In the genomic region with DNA sequence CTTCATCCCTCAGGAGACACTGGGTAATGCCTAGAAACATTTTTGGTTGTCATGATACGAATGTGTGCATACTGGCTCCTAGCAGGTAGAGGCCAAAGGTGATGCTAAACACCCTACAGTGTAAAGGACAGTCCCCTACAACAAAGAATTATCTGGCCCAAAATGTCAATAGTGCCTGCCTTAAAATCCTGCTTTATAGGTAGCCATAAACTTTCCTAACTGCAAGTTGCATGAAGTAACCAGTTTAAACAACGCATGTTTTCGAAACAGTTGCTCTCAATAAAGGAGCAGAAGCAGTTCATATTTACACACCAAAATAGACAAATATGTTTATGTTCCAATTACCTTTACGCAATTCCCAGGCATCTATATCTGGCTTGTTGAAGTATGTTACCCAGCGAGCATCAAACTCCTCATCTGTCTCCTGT, we compare ENCODE assay signal across 3 cellular contexts.
TF ChIP-seq lines count a peak whose summit lies in the region.

No MANE protein-coding gene starts in this region.

TF ChIP-seq in HEK293, 187 proteins besides CTCF, POLR2A, EP300 and RAD21:
- TF ChIP-seq TCF7L2 (IDR thresholded peaks at IDR 0.05; ENCODE audit: borderline replicate concordance, low read depth, low read length) (no peak), ZNF521 (tag by site-specific recombination; IDR thresholded peaks at IDR 0.05) (no peak), ZNF174 (tag by site-specific recombination; IDR thresholded peaks at IDR 0.05) (no peak), BCL11A (tag by site-specific recombination; IDR thresholded peaks at IDR 0.05; ENCODE audit: low read depth) (no peak), ZNF155 (tag by site-specific recombination; IDR thresholded peaks at IDR 0.05) (no peak)
- TF ChIP-seq, protein P1, sequence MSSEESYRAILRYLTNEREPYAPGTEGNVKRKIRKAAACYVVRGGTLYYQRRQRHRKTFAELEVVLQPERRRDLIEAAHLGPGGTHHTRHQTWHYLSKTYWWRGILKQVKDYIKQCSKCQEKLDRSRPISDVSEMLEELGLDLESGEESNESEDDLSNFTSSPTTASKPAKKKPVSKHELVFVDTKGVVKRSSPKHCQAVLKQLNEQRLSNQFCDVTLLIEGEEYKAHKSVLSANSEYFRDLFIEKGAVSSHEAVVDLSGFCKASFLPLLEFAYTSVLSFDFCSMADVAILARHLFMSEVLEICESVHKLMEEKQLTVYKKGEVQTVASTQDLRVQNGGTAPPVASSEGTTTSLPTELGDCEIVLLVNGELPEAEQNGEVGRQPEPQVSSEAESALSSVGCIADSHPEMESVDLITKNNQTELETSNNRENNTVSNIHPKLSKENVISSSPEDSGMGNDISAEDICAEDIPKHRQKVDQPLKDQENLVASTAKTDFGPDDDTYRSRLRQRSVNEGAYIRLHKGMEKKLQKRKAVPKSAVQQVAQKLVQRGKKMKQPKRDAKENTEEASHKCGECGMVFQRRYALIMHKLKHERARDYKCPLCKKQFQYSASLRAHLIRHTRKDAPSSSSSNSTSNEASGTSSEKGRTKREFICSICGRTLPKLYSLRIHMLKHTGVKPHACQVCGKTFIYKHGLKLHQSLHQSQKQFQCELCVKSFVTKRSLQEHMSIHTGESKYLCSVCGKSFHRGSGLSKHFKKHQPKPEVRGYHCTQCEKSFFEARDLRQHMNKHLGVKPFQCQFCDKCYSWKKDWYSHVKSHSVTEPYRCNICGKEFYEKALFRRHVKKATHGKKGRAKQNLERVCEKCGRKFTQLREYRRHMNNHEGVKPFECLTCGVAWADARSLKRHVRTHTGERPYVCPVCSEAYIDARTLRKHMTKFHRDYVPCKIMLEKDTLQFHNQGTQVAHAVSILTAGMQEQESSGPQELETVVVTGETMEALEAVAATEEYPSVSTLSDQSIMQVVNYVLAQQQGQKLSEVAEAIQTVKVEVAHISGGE (tag by site-specific recombination; conservative IDR thresholded peaks at IDR 0.05; ENCODE audit: low read depth), result no peak
- TF ChIP-seq, protein P2, sequence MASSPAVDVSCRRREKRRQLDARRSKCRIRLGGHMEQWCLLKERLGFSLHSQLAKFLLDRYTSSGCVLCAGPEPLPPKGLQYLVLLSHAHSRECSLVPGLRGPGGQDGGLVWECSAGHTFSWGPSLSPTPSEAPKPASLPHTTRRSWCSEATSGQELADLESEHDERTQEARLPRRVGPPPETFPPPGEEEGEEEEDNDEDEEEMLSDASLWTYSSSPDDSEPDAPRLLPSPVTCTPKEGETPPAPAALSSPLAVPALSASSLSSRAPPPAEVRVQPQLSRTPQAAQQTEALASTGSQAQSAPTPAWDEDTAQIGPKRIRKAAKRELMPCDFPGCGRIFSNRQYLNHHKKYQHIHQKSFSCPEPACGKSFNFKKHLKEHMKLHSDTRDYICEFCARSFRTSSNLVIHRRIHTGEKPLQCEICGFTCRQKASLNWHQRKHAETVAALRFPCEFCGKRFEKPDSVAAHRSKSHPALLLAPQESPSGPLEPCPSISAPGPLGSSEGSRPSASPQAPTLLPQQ (tag by site-specific recombination; IDR thresholded peaks at IDR 0.05), result no peak
- TF ChIP-seq, protein P3, sequence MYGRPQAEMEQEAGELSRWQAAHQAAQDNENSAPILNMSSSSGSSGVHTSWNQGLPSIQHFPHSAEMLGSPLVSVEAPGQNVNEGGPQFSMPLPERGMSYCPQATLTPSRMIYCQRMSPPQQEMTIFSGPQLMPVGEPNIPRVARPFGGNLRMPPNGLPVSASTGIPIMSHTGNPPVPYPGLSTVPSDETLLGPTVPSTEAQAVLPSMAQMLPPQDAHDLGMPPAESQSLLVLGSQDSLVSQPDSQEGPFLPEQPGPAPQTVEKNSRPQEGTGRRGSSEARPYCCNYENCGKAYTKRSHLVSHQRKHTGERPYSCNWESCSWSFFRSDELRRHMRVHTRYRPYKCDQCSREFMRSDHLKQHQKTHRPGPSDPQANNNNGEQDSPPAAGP (tag by site-specific recombination; IDR thresholded peaks at IDR 0.05), result no peak
TF ChIP-seq in HEK293: peak in this region for 0.

TF ChIP-seq in GM12878, 131 proteins besides CTCF, POLR2A, EP300 and RAD21:
- TF ChIP-seq SP1 (IDR thresholded peaks at IDR 0.05; ENCODE audit: low read depth, low read length), result no peak
- TF ChIP-seq, protein P4, sequence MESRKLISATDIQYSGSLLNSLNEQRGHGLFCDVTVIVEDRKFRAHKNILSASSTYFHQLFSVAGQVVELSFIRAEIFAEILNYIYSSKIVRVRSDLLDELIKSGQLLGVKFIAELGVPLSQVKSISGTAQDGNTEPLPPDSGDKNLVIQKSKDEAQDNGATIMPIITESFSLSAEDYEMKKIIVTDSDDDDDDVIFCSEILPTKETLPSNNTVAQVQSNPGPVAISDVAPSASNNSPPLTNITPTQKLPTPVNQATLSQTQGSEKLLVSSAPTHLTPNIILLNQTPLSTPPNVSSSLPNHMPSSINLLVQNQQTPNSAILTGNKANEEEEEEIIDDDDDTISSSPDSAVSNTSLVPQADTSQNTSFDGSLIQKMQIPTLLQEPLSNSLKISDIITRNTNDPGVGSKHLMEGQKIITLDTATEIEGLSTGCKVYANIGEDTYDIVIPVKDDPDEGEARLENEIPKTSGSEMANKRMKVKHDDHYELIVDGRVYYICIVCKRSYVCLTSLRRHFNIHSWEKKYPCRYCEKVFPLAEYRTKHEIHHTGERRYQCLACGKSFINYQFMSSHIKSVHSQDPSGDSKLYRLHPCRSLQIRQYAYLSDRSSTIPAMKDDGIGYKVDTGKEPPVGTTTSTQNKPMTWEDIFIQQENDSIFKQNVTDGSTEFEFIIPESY (IDR thresholded peaks at IDR 0.05), result no peak
- no peak for TF ChIP-seq IKZF2 (IDR thresholded peaks at IDR 0.05)
- no peak for TF ChIP-seq TCF7 (IDR thresholded peaks at IDR 0.05; ENCODE audit: borderline replicate concordance)
- no peak for TF ChIP-seq POLR2AphosphoS5 (IDR thresholded peaks at IDR 0.05; ENCODE audit: low read length)
- no peak for TF ChIP-seq ETV6 (conservative IDR thresholded peaks at IDR 0.05 in 1 of 2, IDR thresholded peaks at IDR 0.05 in 1 of 2; ENCODE audit: borderline replicate concordance in 1 of 2, low read depth in 1 of 2)
- TF ChIP-seq, protein P5, sequence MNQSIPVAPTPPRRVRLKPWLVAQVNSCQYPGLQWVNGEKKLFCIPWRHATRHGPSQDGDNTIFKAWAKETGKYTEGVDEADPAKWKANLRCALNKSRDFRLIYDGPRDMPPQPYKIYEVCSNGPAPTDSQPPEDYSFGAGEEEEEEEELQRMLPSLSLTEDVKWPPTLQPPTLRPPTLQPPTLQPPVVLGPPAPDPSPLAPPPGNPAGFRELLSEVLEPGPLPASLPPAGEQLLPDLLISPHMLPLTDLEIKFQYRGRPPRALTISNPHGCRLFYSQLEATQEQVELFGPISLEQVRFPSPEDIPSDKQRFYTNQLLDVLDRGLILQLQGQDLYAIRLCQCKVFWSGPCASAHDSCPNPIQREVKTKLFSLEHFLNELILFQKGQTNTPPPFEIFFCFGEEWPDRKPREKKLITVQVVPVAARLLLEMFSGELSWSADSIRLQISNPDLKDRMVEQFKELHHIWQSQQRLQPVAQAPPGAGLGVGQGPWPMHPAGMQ (IDR thresholded peaks at IDR 0.05; ENCODE audit: borderline replicate concordance), result no peak
- no peak for TF ChIP-seq BMI1 (IDR thresholded peaks at IDR 0.05; ENCODE audit: borderline replicate concordance)
- TF ChIP-seq FOXM1 (IDR thresholded peaks at IDR 0.05; ENCODE audit: low read depth, low read length), result no peak
- TF ChIP-seq SMAD1 (IDR thresholded peaks at IDR 0.05; ENCODE audit: low read depth, partially characterized antibody), result no peak
- no peak for TF ChIP-seq RAD51 (IDR thresholded peaks at IDR 0.05)
- no peak for TF ChIP-seq CEBPB (IDR thresholded peaks at IDR 0.05; ENCODE audit: borderline replicate concordance in 1 of 2, low read depth in 2 of 2, low read length in 2 of 2)
- TF ChIP-seq SPI1 (IDR thresholded peaks at IDR 0.05; ENCODE audit: borderline replicate concordance, insufficient read depth, low read depth, low read length), result no peak
- TF ChIP-seq NFIC (IDR thresholded peaks at IDR 0.05; ENCODE audit: low read depth, low read length), result no peak

TF ChIP-seq in GM12891, 5 proteins besides CTCF, POLR2A, EP300 and RAD21:
- TF ChIP-seq SPI1 (IDR thresholded peaks at IDR 0.05; ENCODE audit: low read depth, low read length) (no peak), POU2F2 (IDR thresholded peaks at IDR 0.05; ENCODE audit: low read depth, low read length) (no peak), TAF1 (IDR thresholded peaks at IDR 0.05; ENCODE audit: low read depth, low read length) (no peak), PAX5 (IDR thresholded peaks at IDR 0.05; ENCODE audit: insufficient read depth, low read length, severe bottlenecking) (no peak), POLR2AphosphoS5 (IDR thresholded peaks at IDR 0.05; ENCODE audit: low read depth, low read length) (no peak)
